Comparison of ENCODE assay signal across 13 cellular contexts in the genomic region with DNA sequence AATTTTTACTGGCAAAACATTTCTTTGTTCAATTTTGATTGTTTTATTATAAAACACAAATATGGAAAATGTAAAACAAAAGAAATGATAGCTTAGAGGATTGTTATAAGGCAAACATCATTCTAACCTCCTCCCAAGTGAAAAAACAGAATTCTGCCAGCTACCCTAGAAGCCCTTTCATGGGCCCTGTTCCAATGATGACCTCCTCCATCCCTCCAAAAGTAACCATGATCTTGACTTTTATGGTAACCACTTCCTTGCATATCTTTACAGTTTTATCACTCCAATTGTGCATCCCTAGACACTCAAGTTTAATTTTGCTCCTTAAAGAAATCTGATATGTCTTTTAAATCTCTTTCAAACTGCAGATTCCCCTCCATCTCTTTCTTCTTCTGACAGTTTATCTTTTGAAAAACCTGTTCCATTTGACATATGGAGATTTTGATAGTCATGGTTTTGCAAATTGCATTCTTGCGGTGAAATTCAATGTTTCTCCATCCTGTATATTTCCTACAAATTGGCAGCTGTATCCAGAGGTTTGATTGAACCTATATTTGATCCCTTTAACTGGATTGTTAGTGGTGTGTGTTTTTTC. TPM values are rescaled to one million over a fixed set of nuclear protein-coding genes. Genes with fewer than 3 reads are reported as not detected.
"Had no signal": no experiment of that assay in that cellular context is flagged by ENCODE, and none has a peak within 500 bp of the region (broad histone marks: within the 10 kb centered on the region; RNA-seq: fewer than 3 reads in every experiment).

No MANE protein-coding gene starts in this region.

- H3K27ac ChIP-seq: cardiac muscle cell, dorsolateral prefrontal cortex, foreskin keratinocyte, right atrium auricular region, suprapubic skin had no signal

- DNase-seq: activated CD4-positive, alpha-beta T cell treated with anti-CD3 and anti-CD28 coated beads, Interleukin-2, amount 10 ng/mL, durations not matched to agents 7 days and 5 days; activated CD8-positive, alpha-beta memory T cell treated with anti-CD3 and anti-CD28 coated beads for 24 hours; dorsolateral prefrontal cortex; glutamatergic neuron; left ventricle myocardium superior; stimulated activated CD4-positive, alpha-beta T cell treated with anti-CD3 and anti-CD28 coated beads, Interleukin-4, amount 100 ng/mL, for 24 hours; stimulated activated naive CD8-positive, alpha-beta T cell treated with anti-CD3 and anti-CD28 coated beads, Interleukin-15, Interleukin-2, amounts not matched to agents 100 U/mL and 50 U/mL, for 24 hours; T-helper 9 cell had no signal

- H3K36me3 ChIP-seq: cardiac muscle cell, right atrium auricular region, suprapubic skin had no signal

- H3K4me3 ChIP-seq: cardiac muscle cell, dorsolateral prefrontal cortex, right atrium auricular region, suprapubic skin had no signal

- H3K9me3 ChIP-seq: suprapubic skin had no signal

- H3K27me3 ChIP-seq: cardiac muscle cell, dorsolateral prefrontal cortex, foreskin keratinocyte, right atrium auricular region, suprapubic skin had no signal

- H3K4me1 ChIP-seq: right atrium auricular region, suprapubic skin had no signal

RNA-seq across cellular contexts. Expression of a gene that starts 27.0 kb away (rescaled TPM):
- total RNA-seq: activated CD4-positive, alpha-beta T cell treated with anti-CD3 and anti-CD28 coated beads, Interleukin-2, amount 10 ng/mL, durations not matched to agents 7 days and 5 days; cardiac muscle cell; progenitor cell of endocrine pancreas had no signal
- polyA plus RNA-seq: cardiac muscle cell had no signal
